ENCODE assay signal across 17 cellular contexts in genomic region chr22:46849951-46850350, GRCh38.
DNase-seq lines count a peak whose midpoint lies in the region; ATAC-seq and TF ChIP-seq lines count a peak whose summit lies in the region.
"Had no signal": no experiment of that assay in that cellular context is flagged by ENCODE, and none has a peak within 500 bp of the region (broad histone marks: within the 10 kb centered on the region; RNA-seq: fewer than 3 reads in every experiment).

No MANE protein-coding gene starts in this region.

- no peaks in the 10 kb centered on the region for H3K9me3 Mint-ChIP-seq in natural killer cell
- H3K9me3 Mint-ChIP-seq in natural killer cell treated with Interleukin-12 subunit alpha and Interleukin-12 subunit beta and Interleukin-15 and Interleukin-18, amount 100 ng/mL, for 72 hours = no peaks in the 10 kb centered on the region
- H3K9me3 Mint-ChIP-seq: CD4-positive, CD25-positive, alpha-beta regulatory T cell; CD8-positive, alpha-beta memory T cell; IgD-negative memory B cell had no signal

- H3K4me1 Mint-ChIP-seq in natural killer cell (peaks cover 74 to 85% of the 10 kb centered on the region in 2 donors), T-helper 17 cell (peaks cover 53% of the 10 kb centered on the region)
- H3K4me1 Mint-ChIP-seq in natural killer cell treated with Interleukin-12 subunit alpha and Interleukin-12 subunit beta and Interleukin-15 and Interleukin-18, amount 100 ng/mL, for 72 hours (ENCODE audit: low read depth in 2 of 2) = peaks cover 32 to 50% of the 10 kb centered on the region in 2 donors

- DNase-seq in natural killer cell = no peak
- DNase-seq in natural killer cell treated with Interleukin-12 subunit alpha and Interleukin-12 subunit beta and Interleukin-15 and Interleukin-18, amount 100 ng/mL, for 72 hours (ENCODE audit: low spot score) = no peak
- no peak for DNase-seq in T-helper 17 cell
- peak; percentile 5 for DNase-seq in iPS-NIHi7 (ENCODE audit: extremely low spot score)
- DNase-seq in D341Med (ENCODE audit: low spot score) = no peak
- DNase-seq in stimulated activated CD4-positive, alpha-beta T cell treated with anti-CD3 and anti-CD28 coated beads, Interleukin-2, amount 100 ng/mL, for 48 hours = no peak
- DNase-seq: ACHN; BE2C; C1 segment of cervical spinal cord; CD4-positive, CD25-positive, alpha-beta regulatory T cell; CD8-positive, alpha-beta memory T cell; COR-L47; GOT3; H7 had no signal

- H3K36me3 Mint-ChIP-seq in natural killer cell (peaks cover 8% of the 10 kb centered on the region), T-helper 17 cell (ENCODE audit: low read depth) (peaks cover 13% of the 10 kb centered on the region)
- peaks cover 10% of the 10 kb centered on the region for H3K36me3 Mint-ChIP-seq in natural killer cell treated with Interleukin-12 subunit alpha and Interleukin-12 subunit beta and Interleukin-15 and Interleukin-18, amount 100 ng/mL, for 72 hours

- H3K4me3 Mint-ChIP-seq in natural killer cell (no peak overlapping the region), T-helper 17 cell (no peak overlapping the region)
- no peak overlapping the region for H3K4me3 Mint-ChIP-seq in natural killer cell treated with Interleukin-12 subunit alpha and Interleukin-12 subunit beta and Interleukin-15 and Interleukin-18, amount 100 ng/mL, for 72 hours
- H3K4me3 Mint-ChIP-seq: CD4-positive, CD25-positive, alpha-beta regulatory T cell; CD8-positive, alpha-beta memory T cell had no signal

- ATAC-seq in natural killer cell (no peak), T-helper 17 cell (no peak), esophagus mucosa (no peak)
- ATAC-seq in natural killer cell treated with Interleukin-12 subunit alpha and Interleukin-12 subunit beta and Interleukin-15 and Interleukin-18, amount 100 ng/mL, for 72 hours = no peak
- ATAC-seq: HepG2 had no signal

- no peaks in the 10 kb centered on the region for H3K27me3 Mint-ChIP-seq in natural killer cell (ENCODE audit: low read depth in 2 of 2)
- no peaks in the 10 kb centered on the region for H3K27me3 Mint-ChIP-seq in natural killer cell treated with Interleukin-12 subunit alpha and Interleukin-12 subunit beta and Interleukin-15 and Interleukin-18, amount 100 ng/mL, for 72 hours
- no peaks in the 10 kb centered on the region for H3K27me3 Mint-ChIP-seq in T-helper 17 cell
- H3K27me3 Mint-ChIP-seq: CD4-positive, CD25-positive, alpha-beta regulatory T cell; IgD-negative memory B cell had no signal

- no peak for TF ChIP-seq CTCF in natural killer cell (IDR thresholded peaks at IDR 0.05)

- H3K9me3 ChIP-seq in T-helper 17 cell (ENCODE audit: control insufficient read depth, low read length, poor library complexity, severe bottlenecking) = no peaks in the 10 kb centered on the region
- H3K9me3 ChIP-seq: BE2C had no signal

- intact Hi-C loops in natural killer cell (cut with micrococcal nuclease) = no loop called here

- H3K27ac Mint-ChIP-seq in natural killer cell (peak overlapping the region; percentile 3 to 6), T-helper 17 cell (peak overlapping the region; percentile 2)
- no peak overlapping the region for H3K27ac Mint-ChIP-seq in natural killer cell treated with Interleukin-12 subunit alpha and Interleukin-12 subunit beta and Interleukin-15 and Interleukin-18, amount 100 ng/mL, for 72 hours
- H3K27ac Mint-ChIP-seq: IgD-negative memory B cell had no signal

Comparison
In these comparisons a context has a peak if more than half of its experiments do, and no peak if none do; other contexts are left out.
1. H3K27ac Mint-ChIP-seq: peak in natural killer cell (2 of 2) and T-helper 17 cell (single experiment); none in natural killer cell treated with Interleukin-12 subunit alpha and Interleukin-12 subunit beta and Interleukin-15 and Interleukin-18, amount 100 ng/mL, for 72 hours (0 of 2).